Comparison of ENCODE assay signal across 8 cellular contexts in genomic region chr1:24744911-24745710, GRCh38. TPM values are rescaled to one million over a fixed set of nuclear protein-coding genes. Genes with fewer than 3 reads are reported as not detected.
DNase-seq lines count a peak whose midpoint lies in the region; ATAC-seq and TF ChIP-seq lines count a peak whose summit lies in the region.

Gene CLIC4 (plus strand): TSS chr1:24745447. CDS start chr1:24745554, 107 bp downstream.

- H3K36me3 Mint-ChIP-seq in activated B cell treated with CpG ODN at 0.5 μM for 24 hours (ENCODE audit: low read depth): peaks cover 10% of the 10 kb centered on the region

- H3K27me3 Mint-ChIP-seq in activated B cell treated with CpG ODN at 0.5 μM for 24 hours: no peaks in the 10 kb centered on the region

- H3K27ac ChIP-seq in caudate nucleus (ENCODE audit: low read depth, low read length): peak within 1 kb of the TSS; percentile 82

- POLR2A ChIA-PET in AG04449 (lab: Yijun Ruan, JAX) (interaction anchor here (0.6 to 2.8 kb wide), 30 partner anchors 10 to 467 kb away, joined by 3 to 29 read pairs (median 5); no protein-coding TSS in a partner anchor), activated B cell treated with CpG ODN at 0.5 μM for 24 hours (lab: Charles Lee) (interaction anchor here (0.5 to 4.8 kb wide), 32 partner anchors 11 to 1571 kb away, joined by 3 to 102 read pairs (median 4); partner anchors contain the start of genes RCAN3, RSRP1, RUNX3 and SYF2)

- DNase-seq in AG04449 (ENCODE audit: low read depth, low spot score): peak; percentile 95
- DNase-seq in NCI-H2227 treated with DMSO at 0.1 percent for 48 hours (lab: John Stamatoyannopoulos, UW): peak; percentile 99
- DNase-seq in activated B cell treated with CpG ODN at 0.5 μM for 24 hours: peak; percentile 99
- peak; percentile 50 to 100 (median 99) for DNase-seq in caudate nucleus (lab: John Stamatoyannopoulos, UW)
- DNase-seq in inferior parietal cortex (ENCODE audit: extremely low spot score): peak; percentile 97
- DNase-seq in stimulated activated CD4-positive, alpha-beta T cell treated with anti-CD3 and anti-CD28 coated beads, Interleukin-12 subunit alpha, Interleukin-12 subunit beta, amount 100 ng/mL, for 24 hours (ENCODE audit: low read depth in 2 of 2): peak; percentile 97 to 99

- H3K4me1 Mint-ChIP-seq in activated B cell treated with CpG ODN at 0.5 μM for 24 hours: peaks cover 73% of the 10 kb centered on the region

- ATAC-seq in GM18873 (IDR thresholded peaks at IDR 0.05; ENCODE audit: low FRiP score, unreplicated experiment): peak; percentile 77
- ATAC-seq in HG03139 (IDR thresholded peaks at IDR 0.05; ENCODE audit: unreplicated experiment): peak; percentile 63
- ATAC-seq in activated B cell treated with CpG ODN at 0.5 μM for 24 hours (ENCODE audit: low read depth): peak; percentile 78

- intact Hi-C loops in activated B cell treated with CpG ODN at 0.5 μM for 24 hours (cut with micrococcal nuclease): loop anchor here (1.0 to 10.0 kb wide), 9 partner anchors 12 to 1380 kb away; partner anchors contain the start of genes NIPAL3, RCAN3, RUNX3 and SRRM1

- H3K9me3 Mint-ChIP-seq in activated B cell treated with CpG ODN at 0.5 μM for 24 hours: no peaks in the 10 kb centered on the region

- CTCF ChIA-PET in AG04449 (lab: Yijun Ruan, JAX): interaction anchor here (0.6 to 4.5 kb wide), 17 partner anchors 10 to 90 kb away, joined by 3 to 30 read pairs (median 3); no protein-coding TSS in a partner anchor
- CTCF ChIA-PET in activated B cell treated with CpG ODN at 0.5 μM for 24 hours (lab: Charles Lee): interaction anchor here (0.8 to 3.4 kb wide), 9 partner anchors 10 to 90 kb away, joined by 3 to 31 read pairs (median 4); no protein-coding TSS in a partner anchor

- H3K4me3 Mint-ChIP-seq in activated B cell treated with CpG ODN at 0.5 μM for 24 hours: peak within 1 kb of the TSS; percentile 95

- TF ChIP-seq CTCF in AG04449 (IDR thresholded peaks at IDR 0.05; ENCODE audit: insufficient read depth, low read length, missing control alignments) (peak; percentile 44), activated B cell treated with CpG ODN at 0.5 μM for 24 hours (IDR thresholded peaks at IDR 0.05) (no peak)

- peak within 1 kb of the TSS; percentile 94 for H3K4me3 ChIP-seq in AG04449 (ENCODE audit: low read depth, low read length)

- H3K27ac Mint-ChIP-seq in activated B cell treated with CpG ODN at 0.5 μM for 24 hours: peak within 1 kb of the TSS; percentile 99

RNA-seq across cellular contexts. Expression of gene CLIC4, which starts in this region (rescaled TPM):
- 98.2 and 99.8 TPM in 2 replicates for total RNA-seq in activated B cell treated with CpG ODN at 0.5 μM for 24 hours

Comparison
In these comparisons a context has a peak if more than half of its experiments do, and no peak if none do; other contexts are left out.
1. Peak in every context shown above with its lines: DNase-seq, ATAC-seq, H3K4me3 ChIP-seq and H3K27ac ChIP-seq.